In the genomic region with DNA sequence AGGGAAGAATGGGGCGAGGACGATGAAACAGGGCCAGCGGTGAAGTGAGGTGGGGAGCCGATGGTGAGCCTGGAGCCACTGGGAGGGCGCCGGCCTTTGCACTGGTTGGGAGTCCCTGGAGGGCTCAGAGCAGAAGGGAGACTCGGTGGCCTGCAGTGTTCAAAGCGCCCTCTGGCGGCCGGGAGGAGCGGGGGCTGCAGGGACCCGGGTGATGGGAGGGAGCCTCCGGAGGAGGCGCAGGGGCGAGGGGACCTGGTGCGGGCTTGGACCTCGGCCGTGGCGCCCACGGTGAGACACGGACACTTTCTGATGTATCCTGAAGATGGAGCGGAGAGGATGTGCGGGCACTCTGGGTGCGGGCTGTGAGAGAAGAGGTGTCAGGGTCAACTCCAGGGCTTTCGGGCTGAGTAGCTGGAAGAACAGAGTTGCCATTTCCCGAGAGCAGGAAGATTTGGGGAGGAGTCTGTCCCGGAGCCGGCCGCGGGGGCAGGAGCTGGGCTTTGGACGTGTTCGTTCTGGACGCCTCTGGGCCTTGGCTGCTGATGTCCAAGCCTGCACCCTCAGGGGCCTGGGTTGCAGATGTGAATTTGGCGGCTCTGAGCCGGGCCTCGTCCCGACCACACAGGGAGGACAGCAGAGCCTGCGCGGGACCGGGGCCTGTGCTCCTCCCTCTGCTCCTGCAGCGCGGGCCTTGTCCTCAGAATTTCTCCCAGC, we compare ENCODE assay signal across 1 cellular context.
TF ChIP-seq lines count a peak whose summit lies in the region.

No MANE protein-coding gene starts in this region.

TF ChIP-seq in GM23338, 12 proteins besides CTCF, POLR2A, EP300 and RAD21 (continued from another document):
- TF ChIP-seq, protein P1, sequence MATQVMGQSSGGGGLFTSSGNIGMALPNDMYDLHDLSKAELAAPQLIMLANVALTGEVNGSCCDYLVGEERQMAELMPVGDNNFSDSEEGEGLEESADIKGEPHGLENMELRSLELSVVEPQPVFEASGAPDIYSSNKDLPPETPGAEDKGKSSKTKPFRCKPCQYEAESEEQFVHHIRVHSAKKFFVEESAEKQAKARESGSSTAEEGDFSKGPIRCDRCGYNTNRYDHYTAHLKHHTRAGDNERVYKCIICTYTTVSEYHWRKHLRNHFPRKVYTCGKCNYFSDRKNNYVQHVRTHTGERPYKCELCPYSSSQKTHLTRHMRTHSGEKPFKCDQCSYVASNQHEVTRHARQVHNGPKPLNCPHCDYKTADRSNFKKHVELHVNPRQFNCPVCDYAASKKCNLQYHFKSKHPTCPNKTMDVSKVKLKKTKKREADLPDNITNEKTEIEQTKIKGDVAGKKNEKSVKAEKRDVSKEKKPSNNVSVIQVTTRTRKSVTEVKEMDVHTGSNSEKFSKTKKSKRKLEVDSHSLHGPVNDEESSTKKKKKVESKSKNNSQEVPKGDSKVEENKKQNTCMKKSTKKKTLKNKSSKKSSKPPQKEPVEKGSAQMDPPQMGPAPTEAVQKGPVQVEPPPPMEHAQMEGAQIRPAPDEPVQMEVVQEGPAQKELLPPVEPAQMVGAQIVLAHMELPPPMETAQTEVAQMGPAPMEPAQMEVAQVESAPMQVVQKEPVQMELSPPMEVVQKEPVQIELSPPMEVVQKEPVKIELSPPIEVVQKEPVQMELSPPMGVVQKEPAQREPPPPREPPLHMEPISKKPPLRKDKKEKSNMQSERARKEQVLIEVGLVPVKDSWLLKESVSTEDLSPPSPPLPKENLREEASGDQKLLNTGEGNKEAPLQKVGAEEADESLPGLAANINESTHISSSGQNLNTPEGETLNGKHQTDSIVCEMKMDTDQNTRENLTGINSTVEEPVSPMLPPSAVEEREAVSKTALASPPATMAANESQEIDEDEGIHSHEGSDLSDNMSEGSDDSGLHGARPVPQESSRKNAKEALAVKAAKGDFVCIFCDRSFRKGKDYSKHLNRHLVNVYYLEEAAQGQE (IDR thresholded peaks at IDR 0.05; ENCODE audit: unreplicated experiment), result no peak
